In the genomic region with DNA sequence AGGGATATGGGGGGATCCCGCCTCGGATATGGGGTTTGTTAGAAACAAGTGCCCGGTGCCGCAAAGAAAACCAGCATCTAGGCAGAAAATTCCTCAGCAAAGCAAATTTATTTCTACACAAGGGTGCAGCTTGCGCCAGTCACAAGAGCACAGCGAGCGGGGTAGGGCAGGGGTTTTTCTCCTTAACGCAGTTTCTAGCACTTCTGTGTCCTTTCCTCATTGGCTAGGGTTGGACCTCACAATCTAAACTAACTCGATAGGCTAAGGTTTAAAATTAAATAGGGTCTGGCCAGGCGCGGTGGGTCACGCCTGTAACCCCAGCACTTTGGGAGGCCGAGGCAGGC, we compare ENCODE assay signal across 8 cellular contexts. TPM values are rescaled to one million over a fixed set of nuclear protein-coding genes. Genes with fewer than 3 reads are reported as not detected.
DNase-seq lines count a peak whose midpoint lies in the region; ATAC-seq and TF ChIP-seq lines count a peak whose summit lies in the region.

No MANE protein-coding gene starts in this region.

- H3K4me1 Mint-ChIP-seq in activated CD4-positive, alpha-beta memory T cell treated with anti-CD3 and anti-CD28 coated beads for 36 hours (ENCODE audit: low read depth): peaks cover 15% of the 10 kb centered on the region
- peaks cover 5% of the 10 kb centered on the region for H3K4me1 Mint-ChIP-seq in glutamatergic neuron (ENCODE audit: low read depth, unreplicated experiment)

- peak overlapping the region; percentile 89 for H3K4me2 ChIP-seq in parathyroid adenoma (ENCODE audit: low read length)

- CTCF ChIA-PET in AG04450 (lab: Charles Lee) (interaction anchor here (1.2 to 8.4 kb wide), 3 partner anchors 17 to 712 kb away, joined by 3 to 64 read pairs (median 6); partner anchors contain the start of gene ZNF491), HEK293 (lab: Yijun Ruan, JAX) (interaction anchor here (4.2 kb wide), 1 partner anchor 17 kb away, joined by 29 read pairs; the partner anchor contains the start of gene ZNF491)
- CTCF ChIA-PET in activated CD4-positive, alpha-beta memory T cell treated with anti-CD3 and anti-CD28 coated beads for 36 hours (lab: Charles Lee): interaction anchor here (4.8 kb wide), 1 partner anchor 15 kb away, joined by 85 read pairs; the partner anchor contains the start of gene ZNF491

- no peak overlapping the region for H3K27ac Mint-ChIP-seq in activated CD4-positive, alpha-beta memory T cell treated with anti-CD3 and anti-CD28 coated beads for 36 hours
- H3K27ac Mint-ChIP-seq in glutamatergic neuron (ENCODE audit: unreplicated experiment): peak overlapping the region; percentile 33

- peak overlapping the region; percentile 99 for H3K9ac ChIP-seq in parathyroid adenoma

- peak overlapping the region; percentile 77 for H3K4me3 Mint-ChIP-seq in activated CD4-positive, alpha-beta memory T cell treated with anti-CD3 and anti-CD28 coated beads for 36 hours
- H3K4me3 Mint-ChIP-seq in glutamatergic neuron (ENCODE audit: unreplicated experiment): peak overlapping the region; percentile 88

- H3K4me1 ChIP-seq in HEK293 (ENCODE audit: control insufficient read depth, insufficient read depth, low read length) (no peaks in the 10 kb centered on the region), parathyroid adenoma (peaks cover 22% of the 10 kb centered on the region)

- TF ChIP-seq CTCF in AG04450 (IDR thresholded peaks at IDR 0.05; ENCODE audit: low read depth, low read length) (no peak), HEK293 (tag by site-specific recombination; IDR thresholded peaks at IDR 0.05) (no peak), glutamatergic neuron (IDR thresholded peaks at IDR 0.05; ENCODE audit: partially characterized antibody, unreplicated experiment) (no peak), parathyroid adenoma (IDR thresholded peaks at IDR 0.05) (no peak)

- H3K4me3 ChIP-seq in AG04450 (ENCODE audit: low read depth, low read length): peak overlapping the region; percentile 97
- peak overlapping the region; percentile 87 for H3K4me3 ChIP-seq in HEK293 (ENCODE audit: low read depth, low read length)
- H3K4me3 ChIP-seq in parathyroid adenoma (ENCODE audit: low read depth, low read length): peak overlapping the region; percentile 98

- H3K9me3 Mint-ChIP-seq in activated CD4-positive, alpha-beta memory T cell treated with anti-CD3 and anti-CD28 coated beads for 36 hours: peaks cover 14% of the 10 kb centered on the region
- peaks cover 9% of the 10 kb centered on the region for H3K9me3 Mint-ChIP-seq in glutamatergic neuron (ENCODE audit: unreplicated experiment)

- H3K27ac ChIP-seq in AG04450 (ENCODE audit: low read depth, low read length) (no peak overlapping the region), HEK293 (ENCODE audit: extremely low read depth, low read depth, low read length) (no peak overlapping the region; the same call in 1 of the 2 replicates), parathyroid adenoma (peak overlapping the region; percentile 99)

- peak overlapping the region; percentile 93 for H2AFZ ChIP-seq in parathyroid adenoma

- H3K9me3 ChIP-seq in AG04450 (ENCODE audit: control insufficient read depth, insufficient read depth, low read length): peaks cover 20% of the 10 kb centered on the region
- H3K9me3 ChIP-seq in HEK293 (ENCODE audit: control insufficient read depth, insufficient read depth, low read depth, low read length): no peaks in the 10 kb centered on the region
- H3K9me3 ChIP-seq in parathyroid adenoma (ENCODE audit: control insufficient read depth, low read length): no peaks in the 10 kb centered on the region

- intact Hi-C loops in activated CD4-positive, alpha-beta memory T cell treated with anti-CD3 and anti-CD28 coated beads for 36 hours (cut with micrococcal nuclease): loop anchor here (1.0 to 2.0 kb wide), 2 partner anchors 16 to 34 kb away; partner anchors contain the start of genes ZNF439 and ZNF491

- H3K79me2 ChIP-seq in parathyroid adenoma: peaks cover 16% of the 10 kb centered on the region

- H3K36me3 ChIP-seq in HEK293 (ENCODE audit: control insufficient read depth in 2 of 2, insufficient read depth in 1 of 2, low read length in 2 of 2): peaks cover 0 to 9% of the 10 kb centered on the region in 2 experiments; a peak in 2 of 3 replicates
- H3K36me3 ChIP-seq in parathyroid adenoma (ENCODE audit: control insufficient read depth, insufficient read depth, low read length): no peaks in the 10 kb centered on the region

- H3K36me3 Mint-ChIP-seq in activated CD4-positive, alpha-beta memory T cell treated with anti-CD3 and anti-CD28 coated beads for 36 hours: peaks cover 18% of the 10 kb centered on the region
- H3K36me3 Mint-ChIP-seq in glutamatergic neuron (ENCODE audit: unreplicated experiment): peaks cover 27% of the 10 kb centered on the region

- DNase-seq in AG04450 (ENCODE audit: low read depth, low spot score) (no peak), glutamatergic neuron (no peak), mucosa of gallbladder (ENCODE audit: low spot score) (no peak), SW480 (ENCODE audit: low spot score) (no peak)
- DNase-seq in activated CD4-positive, alpha-beta memory T cell treated with anti-CD3 and anti-CD28 coated beads for 36 hours: no peak

- H3K27me3 Mint-ChIP-seq in activated CD4-positive, alpha-beta memory T cell treated with anti-CD3 and anti-CD28 coated beads for 36 hours: no peaks in the 10 kb centered on the region
- peaks cover 2% of the 10 kb centered on the region for H3K27me3 Mint-ChIP-seq in glutamatergic neuron (ENCODE audit: unreplicated experiment)

- H3K27me3 ChIP-seq in AG04450 (ENCODE audit: control insufficient read depth, insufficient read depth, low read length) (no peaks in the 10 kb centered on the region), parathyroid adenoma (ENCODE audit: control insufficient read depth, insufficient read depth, low read length) (no peaks in the 10 kb centered on the region)

- no peak for ATAC-seq in GM19023 (IDR thresholded peaks at IDR 0.05; ENCODE audit: unreplicated experiment)

- POLR2A ChIA-PET in AG04450 (lab: Yijun Ruan, JAX) (interaction anchor here (1.9 kb wide), 1 partner anchor 17 kb away, joined by 5 read pairs; the partner anchor contains the start of gene ZNF491), HEK293 (lab: Yijun Ruan, JAX) (interaction anchor here (0.5 to 1.3 kb wide), 7 partner anchors 33 to 627 kb away, joined by 3 to 4 read pairs (median 3); partner anchors contain the start of genes ZNF443 and ZNF625)
- POLR2A ChIA-PET in activated CD4-positive, alpha-beta memory T cell treated with anti-CD3 and anti-CD28 coated beads for 36 hours (lab: Charles Lee): interaction anchor here (1.4 kb wide), 1 partner anchor 17 kb away, joined by 3 read pairs; the partner anchor contains the start of gene ZNF491

TF ChIP-seq in HEK293, 187 proteins besides CTCF, POLR2A, EP300 and RAD21:
- TF ChIP-seq, protein P1, sequence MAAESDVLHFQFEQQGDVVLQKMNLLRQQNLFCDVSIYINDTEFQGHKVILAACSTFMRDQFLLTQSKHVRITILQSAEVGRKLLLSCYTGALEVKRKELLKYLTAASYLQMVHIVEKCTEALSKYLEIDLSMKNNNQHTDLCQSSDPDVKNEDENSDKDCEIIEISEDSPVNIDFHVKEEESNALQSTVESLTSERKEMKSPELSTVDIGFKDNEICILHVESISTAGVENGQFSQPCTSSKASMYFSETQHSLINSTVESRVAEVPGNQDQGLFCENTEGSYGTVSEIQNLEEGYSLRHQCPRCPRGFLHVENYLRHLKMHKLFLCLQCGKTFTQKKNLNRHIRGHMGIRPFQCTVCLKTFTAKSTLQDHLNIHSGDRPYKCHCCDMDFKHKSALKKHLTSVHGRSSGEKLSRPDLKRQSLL (tag by site-specific recombination; IDR thresholded peaks at IDR 0.05): no peak
- TF ChIP-seq GLIS1 (tag by site-specific recombination; IDR thresholded peaks at IDR 0.05): no peak
- 0 out of 2 replicates have a peak, but pooled peaks have one; percentile 2 for TF ChIP-seq KLF8 (tag by site-specific recombination; IDR thresholded peaks at IDR 0.05)

RNA-seq across cellular contexts. Expression of gene ZNF440, which starts 0.6 kb away (rescaled TPM):
- 4.9 and 6.3 TPM in 2 replicates for polyA plus RNA-seq in AG04450 (2011; rRNA removed)
- 6.3 and 9.8 TPM in 2 replicates for polyA minus RNA-seq in AG04450 (2011; rRNA and poly(A)+ RNA removed)
- total RNA-seq in activated CD4-positive, alpha-beta memory T cell treated with anti-CD3 and anti-CD28 coated beads for 36 hours: 1 to 10 TPM; 5.7 to 6.4 TPM
- total RNA-seq in glutamatergic neuron (ENCODE audit: unreplicated experiment) (20.3 TPM), mucosa of gallbladder (14.1 TPM)

RNA-seq across cellular contexts. Expression of gene ZNF491, which starts 16.4 kb away (rescaled TPM):
- polyA plus RNA-seq in AG04450 (2011; rRNA removed): 2.1 and 2.2 TPM in 2 replicates
- polyA minus RNA-seq in AG04450 (2011; rRNA and poly(A)+ RNA removed): 2.2 and 3.2 TPM in 2 replicates
- total RNA-seq in activated CD4-positive, alpha-beta memory T cell treated with anti-CD3 and anti-CD28 coated beads for 36 hours: under 1 TPM; 0.33 to 0.46 TPM
- total RNA-seq in glutamatergic neuron (ENCODE audit: unreplicated experiment) (26.0 TPM), mucosa of gallbladder (3.9 TPM)

RNA-seq across cellular contexts. Expression of gene ZNF439, which starts 33.8 kb away (rescaled TPM):
- 5.3 and 7.0 TPM in 2 replicates for polyA plus RNA-seq in AG04450 (2011; rRNA removed)
- 4.6 and 6.0 TPM in 2 replicates for polyA minus RNA-seq in AG04450 (2011; rRNA and poly(A)+ RNA removed)
- 1 to 10 TPM; 4.8 to 5.6 TPM for total RNA-seq in activated CD4-positive, alpha-beta memory T cell treated with anti-CD3 and anti-CD28 coated beads for 36 hours
- 21.1 TPM for total RNA-seq in glutamatergic neuron (ENCODE audit: unreplicated experiment)
- total RNA-seq in mucosa of gallbladder: 16.3 TPM

RNA-seq across cellular contexts. Expression of gene ZNF441, which starts 47.9 kb away (rescaled TPM):
- polyA plus RNA-seq in AG04450 (2011; rRNA removed): 4.6 and 6.3 TPM in 2 replicates
- 6.9 and 9.2 TPM in 2 replicates for polyA minus RNA-seq in AG04450 (2011; rRNA and poly(A)+ RNA removed)
- total RNA-seq in activated CD4-positive, alpha-beta memory T cell treated with anti-CD3 and anti-CD28 coated beads for 36 hours: 1 to 10 TPM; 6.4 TPM
- total RNA-seq in glutamatergic neuron (ENCODE audit: unreplicated experiment): 10.6 TPM
- 6.6 TPM for total RNA-seq in mucosa of gallbladder
